In the genomic region with DNA sequence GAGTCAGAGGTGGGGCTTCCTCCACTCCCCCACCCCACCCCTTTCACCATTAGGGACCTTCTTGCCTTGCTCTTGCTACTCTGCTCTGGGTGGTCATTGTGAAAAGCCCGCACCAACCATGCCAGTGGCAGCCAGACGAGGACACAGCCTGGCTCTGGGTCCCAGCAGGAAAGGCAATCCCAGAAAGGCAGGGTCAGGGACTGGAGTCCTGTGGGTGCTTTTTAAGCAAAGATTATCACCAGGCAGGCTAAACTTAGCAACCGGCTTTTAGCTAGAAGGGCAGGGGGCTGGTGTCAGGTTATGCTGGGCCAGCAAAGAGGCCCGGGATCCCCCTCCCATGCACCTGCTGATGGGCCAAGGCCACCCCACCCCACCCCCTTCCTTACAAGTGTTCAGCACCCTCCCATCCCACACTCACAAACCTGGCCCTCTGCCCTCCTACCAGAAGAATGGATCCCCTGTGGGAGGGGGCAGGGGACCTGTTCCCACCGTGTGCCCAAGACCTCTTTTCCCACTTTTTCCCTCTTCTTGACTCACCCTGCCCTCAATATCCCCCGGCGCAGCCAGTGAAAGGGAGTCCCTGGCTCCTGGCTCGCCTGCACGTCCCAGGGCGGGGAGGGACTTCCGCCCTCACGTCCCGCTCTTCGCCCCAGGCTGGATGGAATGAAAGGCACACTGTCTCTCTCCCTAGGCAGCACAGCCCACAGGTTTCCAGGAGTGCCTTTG, we compare ENCODE assay signal across 1 cellular context.
TF ChIP-seq lines count a peak whose summit lies in the region.

No MANE protein-coding gene starts in this region.

TF ChIP-seq in SK-N-SH treated with all-trans-retinoic acid at 6 μM for 48 hours, 23 proteins besides CTCF, POLR2A, EP300 and RAD21 (continued from another document):
- TF ChIP-seq, protein P1, sequence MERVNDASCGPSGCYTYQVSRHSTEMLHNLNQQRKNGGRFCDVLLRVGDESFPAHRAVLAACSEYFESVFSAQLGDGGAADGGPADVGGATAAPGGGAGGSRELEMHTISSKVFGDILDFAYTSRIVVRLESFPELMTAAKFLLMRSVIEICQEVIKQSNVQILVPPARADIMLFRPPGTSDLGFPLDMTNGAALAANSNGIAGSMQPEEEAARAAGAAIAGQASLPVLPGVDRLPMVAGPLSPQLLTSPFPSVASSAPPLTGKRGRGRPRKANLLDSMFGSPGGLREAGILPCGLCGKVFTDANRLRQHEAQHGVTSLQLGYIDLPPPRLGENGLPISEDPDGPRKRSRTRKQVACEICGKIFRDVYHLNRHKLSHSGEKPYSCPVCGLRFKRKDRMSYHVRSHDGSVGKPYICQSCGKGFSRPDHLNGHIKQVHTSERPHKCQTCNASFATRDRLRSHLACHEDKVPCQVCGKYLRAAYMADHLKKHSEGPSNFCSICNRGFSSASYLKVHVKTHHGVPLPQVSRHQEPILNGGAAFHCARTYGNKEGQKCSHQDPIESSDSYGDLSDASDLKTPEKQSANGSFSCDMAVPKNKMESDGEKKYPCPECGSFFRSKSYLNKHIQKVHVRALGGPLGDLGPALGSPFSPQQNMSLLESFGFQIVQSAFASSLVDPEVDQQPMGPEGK (CRISPR knock-in tag; IDR thresholded peaks at IDR 0.05; ENCODE audit: borderline replicate concordance), result no peak
- TF ChIP-seq, protein P2, sequence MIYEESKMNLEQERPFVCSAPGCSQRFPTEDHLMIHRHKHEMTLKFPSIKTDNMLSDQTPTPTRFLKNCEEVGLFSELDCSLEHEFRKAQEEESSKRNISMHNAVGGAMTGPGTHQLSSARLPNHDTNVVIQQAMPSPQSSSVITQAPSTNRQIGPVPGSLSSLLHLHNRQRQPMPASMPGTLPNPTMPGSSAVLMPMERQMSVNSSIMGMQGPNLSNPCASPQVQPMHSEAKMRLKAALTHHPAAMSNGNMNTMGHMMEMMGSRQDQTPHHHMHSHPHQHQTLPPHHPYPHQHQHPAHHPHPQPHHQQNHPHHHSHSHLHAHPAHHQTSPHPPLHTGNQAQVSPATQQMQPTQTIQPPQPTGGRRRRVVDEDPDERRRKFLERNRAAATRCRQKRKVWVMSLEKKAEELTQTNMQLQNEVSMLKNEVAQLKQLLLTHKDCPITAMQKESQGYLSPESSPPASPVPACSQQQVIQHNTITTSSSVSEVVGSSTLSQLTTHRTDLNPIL (CRISPR knock-in tag; IDR thresholded peaks at IDR 0.05; ENCODE audit: low read depth), result no peak
- TF ChIP-seq, protein P3, sequence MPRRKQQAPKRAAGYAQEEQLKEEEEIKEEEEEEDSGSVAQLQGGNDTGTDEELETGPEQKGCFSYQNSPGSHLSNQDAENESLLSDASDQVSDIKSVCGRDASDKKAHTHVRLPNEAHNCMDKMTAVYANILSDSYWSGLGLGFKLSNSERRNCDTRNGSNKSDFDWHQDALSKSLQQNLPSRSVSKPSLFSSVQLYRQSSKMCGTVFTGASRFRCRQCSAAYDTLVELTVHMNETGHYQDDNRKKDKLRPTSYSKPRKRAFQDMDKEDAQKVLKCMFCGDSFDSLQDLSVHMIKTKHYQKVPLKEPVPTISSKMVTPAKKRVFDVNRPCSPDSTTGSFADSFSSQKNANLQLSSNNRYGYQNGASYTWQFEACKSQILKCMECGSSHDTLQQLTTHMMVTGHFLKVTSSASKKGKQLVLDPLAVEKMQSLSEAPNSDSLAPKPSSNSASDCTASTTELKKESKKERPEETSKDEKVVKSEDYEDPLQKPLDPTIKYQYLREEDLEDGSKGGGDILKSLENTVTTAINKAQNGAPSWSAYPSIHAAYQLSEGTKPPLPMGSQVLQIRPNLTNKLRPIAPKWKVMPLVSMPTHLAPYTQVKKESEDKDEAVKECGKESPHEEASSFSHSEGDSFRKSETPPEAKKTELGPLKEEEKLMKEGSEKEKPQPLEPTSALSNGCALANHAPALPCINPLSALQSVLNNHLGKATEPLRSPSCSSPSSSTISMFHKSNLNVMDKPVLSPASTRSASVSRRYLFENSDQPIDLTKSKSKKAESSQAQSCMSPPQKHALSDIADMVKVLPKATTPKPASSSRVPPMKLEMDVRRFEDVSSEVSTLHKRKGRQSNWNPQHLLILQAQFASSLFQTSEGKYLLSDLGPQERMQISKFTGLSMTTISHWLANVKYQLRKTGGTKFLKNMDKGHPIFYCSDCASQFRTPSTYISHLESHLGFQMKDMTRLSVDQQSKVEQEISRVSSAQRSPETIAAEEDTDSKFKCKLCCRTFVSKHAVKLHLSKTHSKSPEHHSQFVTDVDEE (CRISPR knock-in tag; IDR thresholded peaks at IDR 0.05), result no peak
- TF ChIP-seq ZNF8 (CRISPR knock-in tag; IDR thresholded peaks at IDR 0.05) (no peak), TCF4 (CRISPR knock-in tag; IDR thresholded peaks at IDR 0.05; ENCODE audit: borderline replicate concordance) (no peak), ZC3H10 (CRISPR knock-in tag; IDR thresholded peaks at IDR 0.05) (no peak)
